ENCODE assay signal across 28 cellular contexts in the genomic region with DNA sequence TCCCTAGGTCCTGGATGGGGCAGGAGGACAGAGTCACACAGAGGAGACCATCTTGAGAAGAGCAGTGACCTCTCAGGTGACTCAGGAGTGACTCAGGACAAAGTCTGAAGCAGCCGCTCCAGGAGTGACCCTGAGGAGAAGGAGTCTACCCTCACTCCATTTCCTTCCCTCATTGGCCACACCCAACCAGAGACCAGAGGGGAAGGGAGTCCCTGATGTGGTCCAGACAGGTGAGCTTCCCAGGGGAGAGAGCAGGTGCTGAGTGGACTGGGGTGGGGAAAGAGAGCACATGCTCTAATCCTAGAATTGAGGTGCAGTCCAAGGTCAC.
DNase-seq lines count a peak whose midpoint lies in the region; ATAC-seq lines count a peak whose summit lies in the region.
"Had no signal": no experiment of that assay in that cellular context is flagged by ENCODE, and none has a peak within 500 bp of the region (broad histone marks: within the 10 kb centered on the region; RNA-seq: fewer than 3 reads in every experiment).

No MANE protein-coding gene starts in this region.

- H3K36me3 ChIP-seq in Karpas-422 (ENCODE audit: insufficient read depth, low read length), result no peaks in the 10 kb centered on the region
- H3K36me3 ChIP-seq: stomach, thyroid gland had no signal

- no peak overlapping the region for H3K4me3 ChIP-seq in Karpas-422 (ENCODE audit: low read length)
- H3K4me3 ChIP-seq: psoas muscle, SK-N-MC, stomach, thyroid gland had no signal

- no peaks in the 10 kb centered on the region for H3K4me1 ChIP-seq in Karpas-422 (ENCODE audit: low read length)
- H3K4me1 ChIP-seq: psoas muscle had no signal

- no peaks in the 10 kb centered on the region for H3K79me2 ChIP-seq in Karpas-422 (ENCODE audit: low read length)

- H3K4me2 ChIP-seq in Karpas-422 (ENCODE audit: low read depth, low read length, poor library complexity, severe bottlenecking), result no peak overlapping the region

- H3K9ac ChIP-seq in Karpas-422 (ENCODE audit: low read length), result no peak overlapping the region

- intact Hi-C loops in left colon (cut with DNase I, micrococcal nuclease), result no loop called here

- H4K20me1 ChIP-seq in Karpas-422 (ENCODE audit: insufficient read depth, low read depth, low read length), result no peaks in the 10 kb centered on the region

- H3K27me3 ChIP-seq in Karpas-422 (ENCODE audit: low read length), result no peaks in the 10 kb centered on the region
- H3K27me3 ChIP-seq: thyroid gland had no signal

- DNase-seq in A172 (ENCODE audit: low spot score) (peak; percentile 57), HT-29 (ENCODE audit: low spot score) (peak; percentile 41), RPMI7951 (ENCODE audit: low read depth) (peak; percentile 52), left colon (no peak), Karpas-422 (no peak), NCI-H1105 treated with DMSO at 0.1 percent for 48 hours (lab: John Stamatoyannopoulos, UW) (no peak)
- no peak for DNase-seq in stimulated activated CD8-positive, alpha-beta memory T cell treated with anti-CD3 and anti-CD28 coated beads, Interleukin-4, amount 100 ng/mL, for 48 hours
- DNase-seq: activated CD8-positive, alpha-beta T cell treated with anti-CD3 and anti-CD28 coated beads for 36 hours; anterior cingulate cortex; DMS53; endodermal cell; GDM1; H7; left ventricle myocardium superior; naive thymus-derived CD4-positive, alpha-beta T cell; NCI-H1092; NCI-H187 treated with DMSO at 0.1 percent for 48 hours; NCI-H2171 treated with DMSO at 0.1 percent for 48 hours; NCI-H526 treated with DMSO at 0.1 percent for 48 hours; nucleus accumbens; psoas muscle; RPMI8226; stomach; T-helper 2 cell; thyroid gland had no signal

- no peaks in the 10 kb centered on the region for H3K9me3 ChIP-seq in Karpas-422 (ENCODE audit: low read length)
- H3K9me3 ChIP-seq: psoas muscle, stomach, thyroid gland had no signal

- H3K9me2 ChIP-seq in Karpas-422 (replicated peaks; ENCODE audit: insufficient read depth, low read length), result no peaks in the 10 kb centered on the region

- H2AFZ ChIP-seq in Karpas-422 (ENCODE audit: low read length), result no peak overlapping the region

- peak; percentile 12 for ATAC-seq in left colon
- no peak for ATAC-seq in HG03108 (IDR thresholded peaks at IDR 0.05; ENCODE audit: unreplicated experiment)
- ATAC-seq: activated CD8-positive, alpha-beta T cell treated with anti-CD3 and anti-CD28 coated beads for 36 hours; activated naive CD4-positive, alpha-beta T cell treated with anti-CD3 and anti-CD28 coated beads, Interleukin-2, amount 50 U/mL, for 72 hours; left ventricle myocardium superior; naive thymus-derived CD4-positive, alpha-beta T cell; psoas muscle had no signal

- H3K27ac ChIP-seq in Karpas-422 (ENCODE audit: low read length), result no peak overlapping the region
- H3K27ac ChIP-seq: psoas muscle, SK-N-MC, stomach had no signal

Comparison
In these comparisons a context has a peak if more than half of its experiments do, and no peak if none do; other contexts are left out.
1. DNase-seq: peak in A172 (single experiment), HT-29 (single experiment) and RPMI7951 (single experiment); none in left colon (0 of 2), stimulated activated CD8-positive, alpha-beta memory T cell treated with anti-CD3 and anti-CD28 coated beads, Interleukin-4, amount 100 ng/mL, for 48 hours (single experiment), Karpas-422 (single experiment) and NCI-H1105 treated with DMSO at 0.1 percent for 48 hours (single experiment).